In genomic region chr16:88484505-88485365, GRCh38 we compare ENCODE assay signal across 14 cellular contexts. TPM values are rescaled to one million over a fixed set of nuclear protein-coding genes. Genes with fewer than 3 reads are reported as not detected.
DNase-seq lines count a peak whose midpoint lies in the region; FAIRE-seq and TF ChIP-seq lines count a peak whose summit lies in the region.
"Had no signal": no experiment of that assay in that cellular context is flagged by ENCODE, and none has a peak within 500 bp of the region (broad histone marks: within the 10 kb centered on the region; RNA-seq: fewer than 3 reads in every experiment).

No MANE protein-coding gene starts in this region.

- no peak overlapping the region for H3K56ac ChIP-seq in H9 (ENCODE audit: insufficient read length, low read depth, low read length)

- peaks cover 2% of the 10 kb centered on the region for H3K36me3 ChIP-seq in iPS-15b (ENCODE audit: control insufficient read depth, insufficient read depth, low read length)
- H3K36me3 ChIP-seq in small intestine (ENCODE audit: control insufficient read depth in 2 of 2, insufficient read depth in 2 of 2, low read length in 2 of 2), result no peaks in the 10 kb centered on the region
- H3K36me3 ChIP-seq: MG63 had no signal

- H2AFZ ChIP-seq in H9 (ENCODE audit: low read length), result no peak overlapping the region
- H2AFZ ChIP-seq: GM23248 had no signal

- H3K27ac ChIP-seq in H9 (ENCODE audit: insufficient read length, low read depth, low read length) (no peak overlapping the region), small intestine (ENCODE audit: low read depth in 1 of 2, low read length in 1 of 2) (peak overlapping the region; percentile 45 to 91)
- H3K27ac ChIP-seq: GM23248 had no signal

- no peak overlapping the region for H2AK5ac ChIP-seq in H9 (ENCODE audit: insufficient read length, low read length)

- TF ChIP-seq CTCF in H9 (conservative IDR thresholded peaks at IDR 0.05), result no peak
- no peak for TF ChIP-seq CTCF in GM13977 (IDR thresholded peaks at IDR 0.05; ENCODE audit: extremely low read depth, insufficient read depth, missing control alignments)

- POLR2A ChIA-PET in activated CD4-positive, alpha-beta memory T cell treated with anti-CD3 and anti-CD28 coated beads for 36 hours (lab: Charles Lee), result no interaction called here

- no peak overlapping the region for H3K4me3 ChIP-seq in iPS-15b (ENCODE audit: low read depth, low read length)
- no peak overlapping the region for H3K4me3 ChIP-seq in small intestine (ENCODE audit: low read depth in 1 of 2, low read length in 2 of 2)
- H3K4me3 ChIP-seq: GM23248, MG63 had no signal

- no peak overlapping the region for H3K4ac ChIP-seq in H9 (ENCODE audit: low read depth, low read length)

- no peak overlapping the region for H3K4me3 Mint-ChIP-seq in H9
- H3K4me3 Mint-ChIP-seq in activated CD4-positive, alpha-beta memory T cell treated with anti-CD3 and anti-CD28 coated beads for 36 hours, result no peak overlapping the region
- H3K4me3 Mint-ChIP-seq: CD4-positive, alpha-beta T cell had no signal

- H3K27me3 ChIP-seq in H9 (ENCODE audit: insufficient read depth, low read length) (no peaks in the 10 kb centered on the region), iPS-15b (ENCODE audit: control insufficient read depth, insufficient read depth, low read length) (no peaks in the 10 kb centered on the region), small intestine (ENCODE audit: control insufficient read depth in 2 of 2, insufficient read depth in 2 of 2, low read length in 2 of 2) (no peaks in the 10 kb centered on the region)
- H3K27me3 ChIP-seq: MG63 had no signal

- H2BK20ac ChIP-seq in H9 (ENCODE audit: low read depth, low read length, poor library complexity, severe bottlenecking), result no peak overlapping the region

- no peak overlapping the region for H3K27ac Mint-ChIP-seq in H9
- no peak overlapping the region for H3K27ac Mint-ChIP-seq in activated CD4-positive, alpha-beta memory T cell treated with anti-CD3 and anti-CD28 coated beads for 36 hours
- H3K27ac Mint-ChIP-seq: CD4-positive, alpha-beta T cell had no signal

- peaks cover 4 to 20% of the 10 kb centered on the region in 2 experiments for H3K4me1 Mint-ChIP-seq in H9
- H3K4me1 Mint-ChIP-seq in activated CD4-positive, alpha-beta memory T cell treated with anti-CD3 and anti-CD28 coated beads for 36 hours (ENCODE audit: low read depth), result peaks cover 14% of the 10 kb centered on the region

- no CpG with 5 or more reads among the region's 36 CpGs for WGBS in H9 (ENCODE audit: extremely low coverage, insufficient read length, low lambda C conversion rate)
- WGBS in small intestine, 3 donors, result 29 to 62% (median 46%) methylated on average over 36 of the region's 36 CpGs

- CTCF ChIA-PET in activated CD4-positive, alpha-beta memory T cell treated with anti-CD3 and anti-CD28 coated beads for 36 hours (lab: Charles Lee), result no interaction called here

- H4K20me1 ChIP-seq in H9 (ENCODE audit: control insufficient read depth, insufficient read depth, insufficient read length), result no peaks in the 10 kb centered on the region

- no peak overlapping the region for H3K23ac ChIP-seq in H9 (ENCODE audit: insufficient read length, low read depth, low read length)

- DNase-seq in H9 (no peak), NCI-H526 (lab: John Stamatoyannopoulos, UW) (peak; percentile 35 to 80), small intestine (peak; percentile 86), T-helper 9 cell (no peak), GM13977 (ENCODE audit: low spot score) (no peak)
- DNase-seq in activated CD4-positive, alpha-beta memory T cell treated with anti-CD3 and anti-CD28 coated beads for 36 hours, result no peak
- DNase-seq: CD4-positive, alpha-beta T cell; GM23248; MG63; NCI-H1105; NCI-H2029 treated with DMSO at 0.1 percent for 48 hours; NCI-H510A treated with DMSO at 0.1 percent for 48 hours; SW 1271 had no signal

- H3K79me2 ChIP-seq in H9 (ENCODE audit: insufficient read depth, low read length), result no peaks in the 10 kb centered on the region

- H3K4me1 ChIP-seq in H9 (ENCODE audit: insufficient read depth, low read length) (no peaks in the 10 kb centered on the region), iPS-15b (ENCODE audit: control insufficient read depth, insufficient read depth, low read length) (no peaks in the 10 kb centered on the region), small intestine (ENCODE audit: control insufficient read depth in 2 of 2, insufficient read depth in 1 of 2, low read depth in 1 of 2, low read length in 1 of 2) (peaks cover 7 to 10% of the 10 kb centered on the region in 2 donors)

- no peak overlapping the region for H4K8ac ChIP-seq in H9 (replicated peaks; ENCODE audit: insufficient read length, low read depth, low read length)

- H3T11ph ChIP-seq in H9 (ENCODE audit: low read length), result no peak overlapping the region

- no peak overlapping the region for H4K91ac ChIP-seq in H9 (ENCODE audit: insufficient read length, low read depth, low read length)

- no peaks in the 10 kb centered on the region for H3K9me3 Mint-ChIP-seq in H9
- no peaks in the 10 kb centered on the region for H3K9me3 Mint-ChIP-seq in activated CD4-positive, alpha-beta memory T cell treated with anti-CD3 and anti-CD28 coated beads for 36 hours
- H3K9me3 Mint-ChIP-seq: CD4-positive, alpha-beta T cell had no signal

- H3K36me3 Mint-ChIP-seq in H9 (ENCODE audit: insufficient read depth in 1 of 3, low read depth in 3 of 3), result no peaks in the 10 kb centered on the region
- H3K36me3 Mint-ChIP-seq in activated CD4-positive, alpha-beta memory T cell treated with anti-CD3 and anti-CD28 coated beads for 36 hours, result no peaks in the 10 kb centered on the region

- no peak overlapping the region for H3K18ac ChIP-seq in H9 (ENCODE audit: insufficient read length, low read depth, low read length)

- H3K23me2 ChIP-seq in H9 (ENCODE audit: insufficient read length, low read depth, low read length, poor library complexity, severe bottlenecking), result no peaks in the 10 kb centered on the region

- H3K27me3 Mint-ChIP-seq in H9 (ENCODE audit: low read depth), result no peaks in the 10 kb centered on the region
- no peaks in the 10 kb centered on the region for H3K27me3 Mint-ChIP-seq in activated CD4-positive, alpha-beta memory T cell treated with anti-CD3 and anti-CD28 coated beads for 36 hours
- H3K27me3 Mint-ChIP-seq: CD4-positive, alpha-beta T cell had no signal

- H3K9me3 ChIP-seq in H9 (ENCODE audit: control insufficient read depth, low read depth, low read length) (no peaks in the 10 kb centered on the region), iPS-15b (ENCODE audit: control insufficient read depth, insufficient read depth, low read length) (no peaks in the 10 kb centered on the region), small intestine (ENCODE audit: control insufficient read depth, low read depth) (no peaks in the 10 kb centered on the region)
- H3K9me3 ChIP-seq: MG63 had no signal

- H2BK5ac ChIP-seq in H9 (ENCODE audit: insufficient read length, low read length), result no peak overlapping the region

- no peak overlapping the region for H3K9ac ChIP-seq in H9 (ENCODE audit: extremely low read depth, insufficient read length, low read length)
- H3K9ac ChIP-seq in iPS-15b (ENCODE audit: low read depth, low read length), result peak overlapping the region; percentile 24
- H3K9ac ChIP-seq: GM23248 had no signal

- H2BK12ac ChIP-seq in H9 (ENCODE audit: insufficient read length, low read depth, low read length), result no peak overlapping the region

- in situ Hi-C loops in GM13977 (cut with MboI; ENCODE audit: low pct_unique_long_range_greater_than_20kb, low sequenced_read_pairs, unreplicated experiment), result no loop called here

- no peaks in the 10 kb centered on the region for H3K79me1 ChIP-seq in H9 (ENCODE audit: insufficient read depth, low read depth, low read length, poor library complexity, severe bottlenecking)

- no peak overlapping the region for H2BK15ac ChIP-seq in H9 (ENCODE audit: low read depth, low read length)

- no peak overlapping the region for H4K5ac ChIP-seq in H9 (ENCODE audit: insufficient read length, low read depth, low read length)

- H3K4me2 ChIP-seq in H9 (ENCODE audit: insufficient read depth, insufficient read length, low read length), result no peak overlapping the region

- peak overlapping the region; percentile 16; the same call in 1 of the 2 replicates for H3K14ac ChIP-seq in H9 (ENCODE audit: insufficient read depth, low read length)

- intact Hi-C loops in activated CD4-positive, alpha-beta memory T cell treated with anti-CD3 and anti-CD28 coated beads for 36 hours (cut with micrococcal nuclease), result no loop called here

- no peak overlapping the region for H2BK120ac ChIP-seq in H9 (ENCODE audit: low read depth, low read length, poor library complexity, severe bottlenecking)

- no peak for FAIRE-seq in small intestine (lab: Jason Lieb, UNC)

RNA-seq across cellular contexts. Expression of gene ZFPM1, which starts 31.7 kb away (rescaled TPM):
- 3.6 and 4.7 TPM in 2 replicates for total RNA-seq in H9 (2021)
- 10 to 100 TPM in 1 of 3 donors, 1 to 10 TPM in 2; 8.1 to 14.9 (median 9.2) TPM for polyA plus RNA-seq in small intestine
- 10 to 100 TPM; 11.6 to 12.0 TPM for total RNA-seq in activated CD4-positive, alpha-beta memory T cell treated with anti-CD3 and anti-CD28 coated beads for 36 hours

Comparison
In these comparisons a context has a peak if more than half of its experiments do, and no peak if none do; other contexts are left out.
1. DNase-seq: peak in NCI-H526 (2 of 2) and small intestine (single experiment); none in H9 (single experiment), activated CD4-positive, alpha-beta memory T cell treated with anti-CD3 and anti-CD28 coated beads for 36 hours (single experiment), T-helper 9 cell (single experiment) and GM13977 (single experiment).